8 cellular contexts compared by ENCODE assay signal in genomic region chr11:44286268-44286880, GRCh38. TPM values are rescaled to one million over a fixed set of nuclear protein-coding genes. Genes with fewer than 3 reads are reported as not detected.
DNase-seq lines count a peak whose midpoint lies in the region; ATAC-seq and TF ChIP-seq lines count a peak whose summit lies in the region.

No MANE protein-coding gene starts in this region.

- no peaks in the 10 kb centered on the region for H3K27me3 ChIP-seq in colonic mucosa

- no peaks in the 10 kb centered on the region for H3K4me1 Mint-ChIP-seq in memory B cell
- H3K4me1 Mint-ChIP-seq in stimulated activated naive B cell treated with anti-CD40 and anti-IgM and Interleukin-4, amounts not matched to agents 10 μg/mL and 1 μg/mL and 100 μg/mL, for 72 hours, result peaks cover 0 to 4% of the 10 kb centered on the region in 2 donors

- no peaks in the 10 kb centered on the region for H3K36me3 ChIP-seq in colonic mucosa

- no peak overlapping the region for H3K4me3 ChIP-seq in colonic mucosa

- H3K9ac ChIP-seq in colonic mucosa (ENCODE audit: low read depth in 2 of 2, low read length in 2 of 2), result no peak overlapping the region

- H3K4me3 Mint-ChIP-seq in memory B cell, result no peak overlapping the region
- H3K4me3 Mint-ChIP-seq in stimulated activated naive B cell treated with anti-CD40 and anti-IgM and Interleukin-4, amounts not matched to agents 10 μg/mL and 1 μg/mL and 100 μg/mL, for 72 hours, result no peak overlapping the region

- H3K36me3 Mint-ChIP-seq in memory B cell, result no peaks in the 10 kb centered on the region
- H3K36me3 Mint-ChIP-seq in stimulated activated naive B cell treated with anti-CD40 and anti-IgM and Interleukin-4, amounts not matched to agents 10 μg/mL and 1 μg/mL and 100 μg/mL, for 72 hours, result no peaks in the 10 kb centered on the region

- TF ChIP-seq CTCF in colonic mucosa (IDR thresholded peaks at IDR 0.05), result peak; percentile 91

- no peaks in the 10 kb centered on the region for H3K4me1 ChIP-seq in colonic mucosa

- DNase-seq in COLO668 (lab: John Stamatoyannopoulos, UW; ENCODE audit: unreplicated experiment) (peak; percentile 68), H4 (ENCODE audit: low spot score) (peak; percentile 75), NCI-H2227 (lab: John Stamatoyannopoulos, UW; ENCODE audit: unreplicated experiment) (peak; percentile 72), colonic mucosa (peak; percentile 33), memory B cell (ENCODE audit: low spot score in 2 of 2) (peak; percentile 62 to 73)
- DNase-seq in activated CD4-positive, alpha-beta T cell treated with anti-CD3 and anti-CD28 coated beads for 1 hour, result peak; percentile 33
- DNase-seq in stimulated activated naive B cell treated with anti-CD40 and anti-IgM and Interleukin-4, amounts not matched to agents 10 μg/mL and 1 μg/mL and 100 μg/mL, for 72 hours, result peak; percentile 48

- H3K9me3 ChIP-seq in colonic mucosa, result no peaks in the 10 kb centered on the region

- H3K27me3 Mint-ChIP-seq in memory B cell, result peaks cover 7% of the 10 kb centered on the region
- H3K27me3 Mint-ChIP-seq in stimulated activated naive B cell treated with anti-CD40 and anti-IgM and Interleukin-4, amounts not matched to agents 10 μg/mL and 1 μg/mL and 100 μg/mL, for 72 hours, result peaks cover 14 to 37% of the 10 kb centered on the region in 2 donors

- ATAC-seq in memory B cell (ENCODE audit: low read depth) (peak; percentile 80), HG03095 (IDR thresholded peaks at IDR 0.05; ENCODE audit: unreplicated experiment) (no peak)
- ATAC-seq in stimulated activated naive B cell treated with anti-CD40 and anti-IgM and Interleukin-4, amounts not matched to agents 10 μg/mL and 1 μg/mL and 100 μg/mL, for 72 hours (replicated peaks), result peak; percentile 86 to 92

- H3K27ac Mint-ChIP-seq in memory B cell, result no peak overlapping the region
- no peak overlapping the region for H3K27ac Mint-ChIP-seq in stimulated activated naive B cell treated with anti-CD40 and anti-IgM and Interleukin-4, amounts not matched to agents 10 μg/mL and 1 μg/mL and 100 μg/mL, for 72 hours

- no peaks in the 10 kb centered on the region for H3K9me3 Mint-ChIP-seq in memory B cell
- H3K9me3 Mint-ChIP-seq in stimulated activated naive B cell treated with anti-CD40 and anti-IgM and Interleukin-4, amounts not matched to agents 10 μg/mL and 1 μg/mL and 100 μg/mL, for 72 hours, result no peaks in the 10 kb centered on the region

- intact Hi-C loops in colonic mucosa (cut with DNase I), result loop anchor here (2.0 to 10.0 kb wide), 2 partner anchors 182 to 252 kb away; no protein-coding TSS in a partner anchor

- no peak overlapping the region for H3K27ac ChIP-seq in colonic mucosa

RNA-seq across cellular contexts. Expression of gene ALX4, which starts 23.6 kb away (rescaled TPM):
- total RNA-seq in H4 (2014; rRNA removed; shearing (Covaris generic)), result 2.5 and 2.9 TPM in 2 replicates
- not detected for total RNA-seq in colonic mucosa
